In the genomic region with DNA sequence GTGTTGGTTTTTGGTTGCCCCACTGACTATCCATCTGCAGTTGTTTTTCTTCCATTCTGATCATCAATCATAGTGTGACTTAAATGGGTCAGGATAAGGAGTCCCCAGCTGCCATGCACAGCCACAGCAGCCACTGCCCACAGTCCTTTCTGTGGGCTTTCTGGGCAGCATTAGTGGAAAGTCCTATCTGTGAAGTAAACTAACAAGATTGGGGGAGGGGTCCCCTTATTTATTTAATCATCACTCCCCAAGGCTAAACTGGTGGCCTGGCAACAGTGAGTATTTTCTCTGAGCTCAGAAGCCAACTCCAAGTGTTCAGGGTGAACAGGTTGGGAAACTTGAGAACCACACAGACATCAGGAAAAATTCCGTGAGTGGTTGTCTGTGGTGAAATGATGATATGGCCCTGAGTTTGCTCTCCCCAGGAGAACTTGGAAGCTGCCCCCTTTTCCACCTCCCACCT, we compare ENCODE assay signal across 11 cellular contexts.
DNase-seq lines count a peak whose midpoint lies in the region; ATAC-seq, FAIRE-seq and TF ChIP-seq lines count a peak whose summit lies in the region.
"Had no signal": no experiment of that assay in that cellular context is flagged by ENCODE, and none has a peak within 500 bp of the region (broad histone marks: within the 10 kb centered on the region; RNA-seq: fewer than 3 reads in every experiment).

No MANE protein-coding gene starts in this region.

- TF ChIP-seq CTCF in A549 (IDR thresholded peaks at IDR 0.05) (no peak), astrocyte of the spinal cord (IDR thresholded peaks at IDR 0.05; ENCODE audit: low read depth, low read length) (no peak), suprapubic skin (IDR thresholded peaks at IDR 0.05) (no peak)

- CTCF ChIA-PET in A549 (lab: Yijun Ruan, JAX), result interaction anchor here (0.8 to 1.3 kb wide), 4 partner anchors 10 to 268 kb away, joined by 3 to 4 read pairs (median 4); no protein-coding TSS in a partner anchor

- WGBS in A549 (ENCODE audit: missing lambda C conversion rate), result 43% methylated on average over 1 of the region's 1 CpG
- WGBS in suprapubic skin, result 70% methylated on average over 1 of the region's 1 CpG

- TF ChIP-seq POLR2A in A549 (IDR thresholded peaks at IDR 0.05; ENCODE audit: low read length), result no peak
- TF ChIP-seq POLR2A in suprapubic skin (IDR thresholded peaks at IDR 0.05), result no peak

- H3K36me3 ChIP-seq in MG63, result no peaks in the 10 kb centered on the region
- H3K36me3 ChIP-seq in suprapubic skin, result no peaks in the 10 kb centered on the region
- H3K36me3 ChIP-seq: BLaER1 had no signal

- no peaks in the 10 kb centered on the region for H3K27me3 ChIP-seq in MG63
- H3K27me3 ChIP-seq in suprapubic skin, result no peaks in the 10 kb centered on the region
- H3K27me3 ChIP-seq: BLaER1 had no signal

- DNase-seq in A549 (ENCODE audit: low read depth in 1 of 2, low spot score in 1 of 2), result no peak
- DNase-seq in LHCN-M2 (ENCODE audit: low read depth), result peak; percentile 72
- peak; percentile 92 for DNase-seq in astrocyte of the spinal cord (ENCODE audit: low read depth, low spot score)
- peak; percentile 84 for DNase-seq in left kidney (ENCODE audit: low read depth, low spot score)
- DNase-seq in MG63, result no peak
- DNase-seq in urothelium cell line (ENCODE audit: low spot score), result no peak
- DNase-seq in suprapubic skin (ENCODE audit: low spot score in 2 of 2), result no peak
- DNase-seq in CD1c-positive myeloid dendritic cell (ENCODE audit: extremely low spot score), result no peak
- DNase-seq: activated CD4-positive, alpha-beta T cell treated with anti-CD3 and anti-CD28 coated beads for 1 hour; activated naive CD8-positive, alpha-beta T cell treated with anti-CD3 and anti-CD28 coated beads, Interleukin-2, amount 10 ng/mL, durations not matched to agents 7 days and 5 days had no signal

- in situ Hi-C loops in astrocyte of the spinal cord (cut with HindIII; ENCODE audit: low sequenced_read_pairs), result no loop called here

- H3K9me3 ChIP-seq in A549 (no peaks in the 10 kb centered on the region), MG63 (no peaks in the 10 kb centered on the region), suprapubic skin (no peaks in the 10 kb centered on the region)
- H3K9me3 ChIP-seq: BLaER1 had no signal

- TF ChIP-seq EP300 in A549 (IDR thresholded peaks at IDR 0.05) (no peak), suprapubic skin (IDR thresholded peaks at IDR 0.05) (no peak)

- POLR2A ChIA-PET in A549 (lab: Yijun Ruan, JAX), result no interaction called here

- H3K27ac ChIP-seq in A549, result peak overlapping the region; percentile 53 to 79; a peak in 5 of 6 replicates
- no peak overlapping the region for H3K27ac ChIP-seq in suprapubic skin
- H3K27ac ChIP-seq: BLaER1 had no signal

- H3K4me1 ChIP-seq in A549, result peaks cover 51% of the 10 kb centered on the region
- peaks cover 35% of the 10 kb centered on the region for H3K4me1 ChIP-seq in suprapubic skin
- H3K4me1 ChIP-seq: BLaER1 had no signal

- peak overlapping the region; percentile 42 for H3K4me2 ChIP-seq in A549
- H3K4me2 ChIP-seq: BLaER1 had no signal

- H3K4me3 ChIP-seq in A549 (no peak overlapping the region), astrocyte of the spinal cord (ENCODE audit: low read depth, low read length) (no peak overlapping the region), MG63 (no peak overlapping the region), suprapubic skin (no peak overlapping the region)
- H3K4me3 ChIP-seq: BLaER1 had no signal

- no peak for TF ChIP-seq RAD21 in A549 (conservative IDR thresholded peaks at IDR 0.05 in 1 of 2, IDR thresholded peaks at IDR 0.05 in 1 of 2)

- peak in 1 of 2 experiments; percentile 43; a peak in 3 of 6 replicates for ATAC-seq in A549

- FAIRE-seq in A549 (lab: Jason Lieb, UNC) (no peak), urothelium cell line (lab: Jason Lieb, UNC) (no peak)

TF ChIP-seq in A549, 52 proteins besides CTCF, POLR2A, EP300 and RAD21:
- TF ChIP-seq ZNF302 (CRISPR knock-in tag; IDR thresholded peaks at IDR 0.05), result no peak

Comparison
In these comparisons a context has a peak if more than half of its experiments do, and no peak if none do; other contexts are left out.
1. DNase-seq: peak in LHCN-M2 (single experiment), astrocyte of the spinal cord (single experiment) and left kidney (single experiment); none in A549 (0 of 2), MG63 (single experiment), urothelium cell line (single experiment), suprapubic skin (0 of 2) and CD1c-positive myeloid dendritic cell (single experiment).